8 cellular contexts compared by ENCODE assay signal in the genomic region with DNA sequence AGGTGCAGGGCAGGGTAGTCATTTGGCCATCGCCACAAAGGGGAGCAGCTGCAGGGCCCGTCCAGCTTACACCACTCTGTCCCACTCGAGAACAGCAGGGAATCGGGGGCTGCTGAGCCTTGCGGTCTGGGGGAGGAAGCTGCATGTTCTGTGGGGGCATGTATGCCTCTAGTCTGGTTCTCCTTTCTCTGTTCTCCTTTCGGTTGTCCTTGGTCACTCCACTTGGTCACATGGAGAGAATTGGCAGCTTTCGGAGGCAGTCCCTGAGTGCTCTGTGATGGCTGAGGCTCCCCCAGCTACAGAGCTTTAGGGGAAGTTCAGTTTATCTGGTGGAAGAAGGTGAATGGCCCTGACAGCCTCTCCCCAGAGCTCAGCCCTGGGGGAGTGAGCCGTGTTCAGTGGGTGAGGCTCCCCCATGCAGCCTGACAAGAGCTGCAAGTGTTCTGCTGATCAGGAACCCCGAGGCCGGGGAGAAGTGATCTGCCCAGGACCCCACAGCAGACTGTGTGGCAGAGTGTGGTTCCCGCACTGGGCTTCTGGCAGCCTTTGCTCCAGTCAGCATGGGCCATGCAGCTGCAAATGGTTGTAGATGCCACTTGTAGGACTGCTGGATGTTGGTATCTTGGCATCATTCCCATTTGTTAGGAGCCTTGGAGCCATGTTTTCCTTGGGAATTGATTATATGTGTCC. TPM values are rescaled to one million over a fixed set of nuclear protein-coding genes. Genes with fewer than 3 reads are reported as not detected.
A peak's percentile ranks its signal among the peaks of the same experiment; 100 is the strongest.
DNase-seq lines count a peak whose midpoint lies in the region; ATAC-seq and TF ChIP-seq lines count a peak whose summit lies in the region.

No MANE protein-coding gene starts in this region.

- no peaks in the 10 kb centered on the region for H3K9me3 Mint-ChIP-seq in stimulated activated naive CD8-positive, alpha-beta T cell treated with anti-CD3 and anti-CD28 coated beads, Interleukin-15, amount 100 ng/mL, for 72 hours

- intact Hi-C loops in breast epithelium (cut with DNase I; ENCODE audit: low total_unique reads), result no loop called here
- intact Hi-C loops in mammary epithelial cell (cut with micrococcal nuclease), result no loop called here
- intact Hi-C loops in OCI-LY7 (cut with micrococcal nuclease; ENCODE audit: unreplicated experiment), result loop anchor here (1.0 kb wide), 1 partner anchor 21 kb away; no protein-coding TSS in a partner anchor
- intact Hi-C loops in uterus (cut with DNase I; ENCODE audit: low total_unique reads), result no loop called here

- H3K9ac ChIP-seq in mammary epithelial cell (ENCODE audit: insufficient read depth, low read length), result no peak overlapping the region

- no peaks in the 10 kb centered on the region for H3K79me2 ChIP-seq in mammary epithelial cell (ENCODE audit: insufficient read depth, low read length)
- no peaks in the 10 kb centered on the region for H3K79me2 ChIP-seq in OCI-LY7 (ENCODE audit: insufficient read depth, low read depth, low read length)

- dilution Hi-C loops in mammary epithelial cell (cut with HindIII; ENCODE audit: low sequenced_read_pairs), result loop anchor here (5.0 kb wide), 3 partner anchors 33 to 98 kb away; no protein-coding TSS in a partner anchor

- H3K27me3 ChIP-seq in breast epithelium, result no peaks in the 10 kb centered on the region
- H3K27me3 ChIP-seq in mammary epithelial cell (ENCODE audit: insufficient read depth, low read length), result peaks cover 5% of the 10 kb centered on the region
- H3K27me3 ChIP-seq in gastroesophageal sphincter, result no peaks in the 10 kb centered on the region
- H3K27me3 ChIP-seq in uterus, result no peaks in the 10 kb centered on the region

- ATAC-seq in HG02870 (IDR thresholded peaks at IDR 0.05; ENCODE audit: unreplicated experiment), result peak; percentile 86
- peak; percentile 70 for ATAC-seq in gastroesophageal sphincter
- peak; percentile 76 for ATAC-seq in stimulated activated naive CD8-positive, alpha-beta T cell treated with anti-CD3 and anti-CD28 coated beads, Interleukin-15, amount 100 ng/mL, for 72 hours

- TF ChIP-seq CTCF in breast epithelium (IDR thresholded peaks at IDR 0.05) (no peak), mammary epithelial cell (conservative IDR thresholded peaks at IDR 0.05 in 1 of 2, IDR thresholded peaks at IDR 0.05 in 1 of 2; ENCODE audit: extremely low read depth in 1 of 2, insufficient read depth in 1 of 2, low read depth in 1 of 2, low read length in 2 of 2) (no peak), OCI-LY7 (conservative IDR thresholded peaks at IDR 0.05; ENCODE audit: low read length) (no peak), gastroesophageal sphincter (IDR thresholded peaks at IDR 0.05) (no peak), uterus (IDR thresholded peaks at IDR 0.05) (no peak)

- H3K27me3 Mint-ChIP-seq in stimulated activated naive CD8-positive, alpha-beta T cell treated with anti-CD3 and anti-CD28 coated beads, Interleukin-15, amount 100 ng/mL, for 72 hours, result no peaks in the 10 kb centered on the region

- no peaks in the 10 kb centered on the region for H3K9me3 ChIP-seq in breast epithelium
- no peaks in the 10 kb centered on the region for H3K9me3 ChIP-seq in mammary epithelial cell (replicated peaks; ENCODE audit: insufficient read depth, low read length)
- H3K9me3 ChIP-seq in OCI-LY7 (ENCODE audit: low read length), result no peaks in the 10 kb centered on the region
- no peaks in the 10 kb centered on the region for H3K9me3 ChIP-seq in gastroesophageal sphincter
- H3K9me3 ChIP-seq in uterus, result no peaks in the 10 kb centered on the region

- no peak for DNase-seq in breast epithelium (ENCODE audit: low spot score in 2 of 2)
- no peak for DNase-seq in mammary epithelial cell
- DNase-seq in OCI-LY7 (ENCODE audit: low spot score), result peak; percentile 42
- DNase-seq in stimulated activated naive CD8-positive, alpha-beta T cell treated with anti-CD3 and anti-CD28 coated beads, Interleukin-15, amount 100 ng/mL, for 72 hours, result peak; percentile 20 to 21
- DNase-seq in HEK293T (ENCODE audit: extremely low spot score), result no peak
- no peak for DNase-seq in uterus

- H4K20me1 ChIP-seq in mammary epithelial cell (ENCODE audit: insufficient read depth, low read length) (no peaks in the 10 kb centered on the region), OCI-LY7 (ENCODE audit: insufficient read depth, low read length) (no peaks in the 10 kb centered on the region)

- peak overlapping the region; percentile 15 to 40 (median 22) for H3K4me3 ChIP-seq in breast epithelium
- H3K4me3 ChIP-seq in mammary epithelial cell (replicated peaks in 1 of 3; ENCODE audit: insufficient read depth in 1 of 3, low read depth in 2 of 3, low read length in 3 of 3), result no peak overlapping the region
- peak overlapping the region; percentile 45 for H3K4me3 ChIP-seq in OCI-LY7 (ENCODE audit: low read depth, low read length, poor library complexity, severe bottlenecking)
- peak overlapping the region in 1 of 2 donors; percentile 19 for H3K4me3 ChIP-seq in gastroesophageal sphincter
- H3K4me3 ChIP-seq in uterus, result no peak overlapping the region

- CTCF ChIA-PET in mammary epithelial cell (lab: Charles Lee; ENCODE audit: low non-redundant PET), result no interaction called here
- CTCF ChIA-PET in OCI-LY7 (lab: Charles Lee; ENCODE audit: unreplicated experiment), result interaction anchor here (1.2 kb wide), 1 partner anchor 16 kb away, joined by 3 read pairs; no protein-coding TSS in a partner anchor
- CTCF ChIA-PET in HEK293T (lab: Yijun Ruan, JAX), result no interaction called here

- peaks cover 0 to 3% of the 10 kb centered on the region in 2 donors for H3K4me1 ChIP-seq in breast epithelium
- H3K4me1 ChIP-seq in mammary epithelial cell (ENCODE audit: insufficient read depth, low read length), result peaks cover 6% of the 10 kb centered on the region
- H3K4me1 ChIP-seq in OCI-LY7 (ENCODE audit: insufficient read depth, low read length, poor library complexity, severe bottlenecking), result peaks cover 33% of the 10 kb centered on the region
- H3K4me1 ChIP-seq in gastroesophageal sphincter, result peaks cover 0 to 23% (median 9%) of the 10 kb centered on the region in 3 donors
- no peaks in the 10 kb centered on the region for H3K4me1 ChIP-seq in uterus

- POLR2A ChIA-PET in OCI-LY7 (lab: Charles Lee), result interaction anchor here (0.5 to 6.0 kb wide), 9 partner anchors 10 to 987 kb away, joined by 3 to 31 read pairs (median 5); a partner anchor contains a TSS
- POLR2A ChIA-PET in HEK293T (lab: Yijun Ruan, JAX), result no interaction called here

- BruUV-seq in mammary epithelial cell (replicated peaks; lab: Mats Ljungman, UMichigan) (no TSS peak), OCI-LY7 (replicated peaks; lab: Mats Ljungman, UMichigan) (no TSS peak)

- peaks cover 49% of the 10 kb centered on the region for H3K4me1 Mint-ChIP-seq in stimulated activated naive CD8-positive, alpha-beta T cell treated with anti-CD3 and anti-CD28 coated beads, Interleukin-15, amount 100 ng/mL, for 72 hours

- peak overlapping the region; percentile 91 to 92 for H3K27ac Mint-ChIP-seq in stimulated activated naive CD8-positive, alpha-beta T cell treated with anti-CD3 and anti-CD28 coated beads, Interleukin-15, amount 100 ng/mL, for 72 hours

- H3K4me3 Mint-ChIP-seq in stimulated activated naive CD8-positive, alpha-beta T cell treated with anti-CD3 and anti-CD28 coated beads, Interleukin-15, amount 100 ng/mL, for 72 hours, result peak overlapping the region; percentile 86 to 87

- H3K36me3 ChIP-seq in breast epithelium, result no peaks in the 10 kb centered on the region
- no peaks in the 10 kb centered on the region for H3K36me3 ChIP-seq in mammary epithelial cell (ENCODE audit: insufficient read depth, low read length)
- no peaks in the 10 kb centered on the region for H3K36me3 ChIP-seq in OCI-LY7 (ENCODE audit: insufficient read depth, low read length)
- H3K36me3 ChIP-seq in gastroesophageal sphincter, result no peaks in the 10 kb centered on the region
- no peaks in the 10 kb centered on the region for H3K36me3 ChIP-seq in uterus

- H3K27ac ChIP-seq in breast epithelium, result peak overlapping the region in 1 of 2 donors; percentile 70
- H3K27ac ChIP-seq in mammary epithelial cell (ENCODE audit: insufficient read depth, low read depth, low read length), result no peak overlapping the region
- no peak overlapping the region for H3K27ac ChIP-seq in OCI-LY7 (ENCODE audit: low read depth, low read length, poor library complexity, severe bottlenecking)
- H3K27ac ChIP-seq in gastroesophageal sphincter, result peak overlapping the region in 3 of 4 donors; percentile 14 to 61 (median 20)
- peak overlapping the region in 1 of 2 donors; percentile 61 for H3K27ac ChIP-seq in uterus

- H3K4me2 ChIP-seq in mammary epithelial cell (ENCODE audit: insufficient read depth, low read depth, low read length) (no peak overlapping the region), OCI-LY7 (ENCODE audit: low read length) (peak overlapping the region; percentile 63)

- H3K9me2 ChIP-seq in OCI-LY7 (ENCODE audit: insufficient read depth, low read length), result no peaks in the 10 kb centered on the region

- H2AFZ ChIP-seq in mammary epithelial cell (ENCODE audit: low read depth, low read length) (no peak overlapping the region), OCI-LY7 (ENCODE audit: low read length) (peak overlapping the region; percentile 93)

- TF ChIP-seq EP300 in gastroesophageal sphincter (IDR thresholded peaks at IDR 0.05), result no peak

- in situ Hi-C loops in mammary epithelial cell (cut with MboI; ENCODE audit: low sequenced_read_pairs in 2 of 2), result no loop called here

- WGBS in mammary epithelial cell (ENCODE audit: low coverage, missing lambda C conversion rate), result 77% methylated on average over 10 of the region's 11 CpGs
- 43 to 67% methylated on average over 1 to 7 of the region's 11 CpGs for WGBS in gastroesophageal sphincter (ENCODE audit: low coverage in 1 of 2), 2 donors

- TF ChIP-seq POLR2A in breast epithelium (IDR thresholded peaks at IDR 0.05) (no peak), gastroesophageal sphincter (IDR thresholded peaks at IDR 0.05) (no peak), uterus (IDR thresholded peaks at IDR 0.05) (no peak)

TF ChIP-seq in HEK293T, 16 proteins besides CTCF, POLR2A, EP300 and RAD21 (continues in another document):
- TF ChIP-seq, protein P1, sequence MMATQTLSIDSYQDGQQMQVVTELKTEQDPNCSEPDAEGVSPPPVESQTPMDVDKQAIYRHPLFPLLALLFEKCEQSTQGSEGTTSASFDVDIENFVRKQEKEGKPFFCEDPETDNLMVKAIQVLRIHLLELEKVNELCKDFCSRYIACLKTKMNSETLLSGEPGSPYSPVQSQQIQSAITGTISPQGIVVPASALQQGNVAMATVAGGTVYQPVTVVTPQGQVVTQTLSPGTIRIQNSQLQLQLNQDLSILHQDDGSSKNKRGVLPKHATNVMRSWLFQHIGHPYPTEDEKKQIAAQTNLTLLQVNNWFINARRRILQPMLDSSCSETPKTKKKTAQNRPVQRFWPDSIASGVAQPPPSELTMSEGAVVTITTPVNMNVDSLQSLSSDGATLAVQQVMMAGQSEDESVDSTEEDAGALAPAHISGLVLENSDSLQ (IDR thresholded peaks at IDR 0.05), result no peak
- TF ChIP-seq FOXM1 (IDR thresholded peaks at IDR 0.05; ENCODE audit: borderline replicate concordance), result no peak

RNA-seq across cellular contexts. Expression of a gene that starts 22.3 kb away (rescaled TPM):
- total RNA-seq in breast epithelium (10 to 100 TPM in 1 of 3 donors, 1 to 10 TPM in 1, under 1 TPM in 1; under 0.01 to 15.4 (median 2.9) TPM), mammary epithelial cell (not detected), OCI-LY7 (2022) (0.51 and 0.61 TPM in 2 replicates), gastroesophageal sphincter (under 1 TPM in 3 of 4 donors, not detected in 1; 0.08 to 0.94 (median 0.77) TPM), uterus (1 to 10 TPM in 2 of 4 donors, under 1 TPM in 2; under 0.01 to 2.6 (median 0.75) TPM)
- polyA plus RNA-seq in mammary epithelial cell, result not detected
- polyA minus RNA-seq in mammary epithelial cell, result not detected
- total RNA-seq in OCI-LY7 (2014; rRNA removed; shearing (Covaris generic)), result 0.16 and 0.21 TPM in 2 replicates

Comparison
In these comparisons a context has a peak if more than half of its experiments do, and no peak if none do; other contexts are left out.
1. H3K4me3 ChIP-seq: peak in breast epithelium (3 of 3) and OCI-LY7 (single experiment); none in mammary epithelial cell (0 of 3) and uterus (0 of 2).
2. DNase-seq: peak in OCI-LY7 (single experiment) and stimulated activated naive CD8-positive, alpha-beta T cell treated with anti-CD3 and anti-CD28 coated beads, Interleukin-15, amount 100 ng/mL, for 72 hours (2 of 2); none in breast epithelium (0 of 2), mammary epithelial cell (single experiment), HEK293T (single experiment) and uterus (0 of 2).
3. H3K27ac ChIP-seq: peak in gastroesophageal sphincter (3 of 4); none in mammary epithelial cell (single experiment) and OCI-LY7 (single experiment).
4. Peak in every context shown above with its lines, with median percentiles within 50 percentile points of each other: ATAC-seq.